In genomic region chr10:110861476-110861875, GRCh38 we compare ENCODE assay signal across 1 cellular context.
TF ChIP-seq lines count a peak whose summit lies in the region.

No MANE protein-coding gene starts in this region.

TF ChIP-seq in HepG2, 621 proteins besides CTCF, POLR2A, EP300 and RAD21:
- no peak for TF ChIP-seq KAT8 (CRISPR knock-in tag; IDR thresholded peaks at IDR 0.05)
- no peak for TF ChIP-seq KMT2A (CRISPR knock-in tag; IDR thresholded peaks at IDR 0.05)
- TF ChIP-seq E2F5 (CRISPR knock-in tag; conservative IDR thresholded peaks at IDR 0.05), result no peak
- TF ChIP-seq ZNF329 (CRISPR knock-in tag; IDR thresholded peaks at IDR 0.05; ENCODE audit: low read depth), result no peak
- no peak for TF ChIP-seq ZBTB3 (CRISPR knock-in tag; IDR thresholded peaks at IDR 0.05; ENCODE audit: borderline replicate concordance, low read depth)
- TF ChIP-seq NKX3-1 (CRISPR knock-in tag; IDR thresholded peaks at IDR 0.05), result no peak
- TF ChIP-seq TFDP2 (CRISPR knock-in tag; IDR thresholded peaks at IDR 0.05), result no peak
TF ChIP-seq in HepG2: peak in this region for 0.
